In genomic region chr7:138748666-138749065, GRCh38 we compare ENCODE assay signal across 16 cellular contexts. TPM values are rescaled to one million over a fixed set of nuclear protein-coding genes. Genes with fewer than 3 reads are reported as not detected.
DNase-seq lines count a peak whose midpoint lies in the region; ATAC-seq, FAIRE-seq and TF ChIP-seq lines count a peak whose summit lies in the region.
"Had no signal": no experiment of that assay in that cellular context is flagged by ENCODE, and none has a peak within 500 bp of the region (broad histone marks: within the 10 kb centered on the region; RNA-seq: fewer than 3 reads in every experiment).

No MANE protein-coding gene starts in this region.

- POLR2A ChIA-PET in CD8-positive, alpha-beta T cell (lab: Charles Lee), result interaction anchor here (0.6 kb wide), 1 partner anchor 462 kb away, joined by 5 read pairs; no protein-coding TSS in a partner anchor

- H3K79me2 ChIP-seq in parathyroid adenoma, result no peaks in the 10 kb centered on the region

- H3K36me3 Mint-ChIP-seq in activated CD4-positive, alpha-beta T cell treated with anti-CD3 and anti-CD28 coated beads, Interleukin-2, amount 10 ng/mL, durations not matched to agents 24 days and 14 days (ENCODE audit: low read depth), result no peaks in the 10 kb centered on the region
- no peaks in the 10 kb centered on the region for H3K36me3 Mint-ChIP-seq in CD8-positive, alpha-beta T cell
- no peaks in the 10 kb centered on the region for H3K36me3 Mint-ChIP-seq in activated T-helper 17 cell treated with anti-CD3 and anti-CD28 coated beads, Interleukin-2, amount 50 U/mL, for 72 hours (ENCODE audit: low read depth)

- H3K27ac Mint-ChIP-seq in activated CD4-positive, alpha-beta T cell treated with anti-CD3 and anti-CD28 coated beads, Interleukin-2, amount 10 ng/mL, durations not matched to agents 24 days and 14 days, result no peak overlapping the region
- peak overlapping the region; percentile 46 for H3K27ac Mint-ChIP-seq in CD8-positive, alpha-beta T cell
- peak overlapping the region; percentile 80 for H3K27ac Mint-ChIP-seq in activated T-helper 17 cell treated with anti-CD3 and anti-CD28 coated beads, Interleukin-2, amount 50 U/mL, for 72 hours

- H3K4me1 Mint-ChIP-seq in activated CD4-positive, alpha-beta T cell treated with anti-CD3 and anti-CD28 coated beads, Interleukin-2, amount 10 ng/mL, durations not matched to agents 24 days and 14 days, result peaks cover 45% of the 10 kb centered on the region
- peaks cover 61% of the 10 kb centered on the region for H3K4me1 Mint-ChIP-seq in CD8-positive, alpha-beta T cell (ENCODE audit: low read depth)
- peaks cover 21% of the 10 kb centered on the region for H3K4me1 Mint-ChIP-seq in activated T-helper 17 cell treated with anti-CD3 and anti-CD28 coated beads, Interleukin-2, amount 50 U/mL, for 72 hours

- ATAC-seq in CD8-positive, alpha-beta T cell, result no peak
- ATAC-seq in activated T-helper 17 cell treated with anti-CD3 and anti-CD28 coated beads, Interleukin-2, amount 50 U/mL, for 72 hours (replicated peaks), result no peak
- ATAC-seq: HCT116 had no signal

- H3K27me3 ChIP-seq in CD8-positive, alpha-beta T cell (ENCODE audit: insufficient read depth, low read length), result no peaks in the 10 kb centered on the region
- no peaks in the 10 kb centered on the region for H3K27me3 ChIP-seq in parathyroid adenoma (ENCODE audit: control insufficient read depth, insufficient read depth, low read length)
- H3K27me3 ChIP-seq: BLaER1 had no signal

- DNase-seq in activated CD4-positive, alpha-beta T cell treated with anti-CD3 and anti-CD28 coated beads, Interleukin-2, amount 10 ng/mL, durations not matched to agents 24 days and 14 days, result peak; percentile 54
- DNase-seq in activated CD4-positive, alpha-beta T cell treated with anti-CD3 and anti-CD28 coated beads, Interleukin-2, amount 50 U/mL, for 48 hours, result no peak
- DNase-seq in CD8-positive, alpha-beta T cell, result no peak
- no peak for DNase-seq in NCI-H226
- DNase-seq in D721Med (ENCODE audit: insufficient read length, low spot score), result no peak
- DNase-seq: 8988T, AML-193, Caco-2, GM23248 had no signal

- no peak overlapping the region for H3K27ac ChIP-seq in CD8-positive, alpha-beta T cell (ENCODE audit: low read depth, low read length)
- H3K27ac ChIP-seq in parathyroid adenoma, result peak overlapping the region; percentile 94
- H3K27ac ChIP-seq: BLaER1, GM23248 had no signal

- FAIRE-seq in D721Med (lab: Jason Lieb, UNC), result no peak
- FAIRE-seq: H54, HTR-8/SVneo had no signal

- no peak overlapping the region for H3K4me3 Mint-ChIP-seq in activated CD4-positive, alpha-beta T cell treated with anti-CD3 and anti-CD28 coated beads, Interleukin-2, amount 10 ng/mL, durations not matched to agents 24 days and 14 days
- H3K4me3 Mint-ChIP-seq in CD8-positive, alpha-beta T cell, result no peak overlapping the region
- H3K4me3 Mint-ChIP-seq in activated T-helper 17 cell treated with anti-CD3 and anti-CD28 coated beads, Interleukin-2, amount 50 U/mL, for 72 hours, result no peak overlapping the region

- peaks cover 7% of the 10 kb centered on the region for H3K27me3 Mint-ChIP-seq in activated CD4-positive, alpha-beta T cell treated with anti-CD3 and anti-CD28 coated beads, Interleukin-2, amount 10 ng/mL, durations not matched to agents 24 days and 14 days
- H3K27me3 Mint-ChIP-seq in CD8-positive, alpha-beta T cell (ENCODE audit: low read depth), result no peaks in the 10 kb centered on the region
- H3K27me3 Mint-ChIP-seq in activated T-helper 17 cell treated with anti-CD3 and anti-CD28 coated beads, Interleukin-2, amount 50 U/mL, for 72 hours, result no peaks in the 10 kb centered on the region

- H3K4me1 ChIP-seq in CD8-positive, alpha-beta T cell (ENCODE audit: insufficient read depth, low read length), result peaks cover 29% of the 10 kb centered on the region
- peaks cover 46% of the 10 kb centered on the region for H3K4me1 ChIP-seq in parathyroid adenoma

- H3K9me3 ChIP-seq in CD8-positive, alpha-beta T cell (ENCODE audit: low read length), result no peaks in the 10 kb centered on the region
- no peaks in the 10 kb centered on the region for H3K9me3 ChIP-seq in parathyroid adenoma (ENCODE audit: control insufficient read depth, low read length)
- H3K9me3 ChIP-seq: BLaER1, Caco-2 had no signal

- no peak overlapping the region for H3K9ac ChIP-seq in parathyroid adenoma
- H3K9ac ChIP-seq: BLaER1, GM23248 had no signal

- H3K36me3 ChIP-seq in CD8-positive, alpha-beta T cell (ENCODE audit: insufficient read depth, low read length), result no peaks in the 10 kb centered on the region
- no peaks in the 10 kb centered on the region for H3K36me3 ChIP-seq in parathyroid adenoma (ENCODE audit: control insufficient read depth, insufficient read depth, low read length)
- H3K36me3 ChIP-seq: BLaER1 had no signal

- no peak overlapping the region for H3K4me3 ChIP-seq in CD8-positive, alpha-beta T cell (ENCODE audit: low read depth, low read length)
- no peak overlapping the region for H3K4me3 ChIP-seq in parathyroid adenoma (ENCODE audit: low read depth, low read length)
- H3K4me3 ChIP-seq: BLaER1, GM23248 had no signal

- intact Hi-C loops in activated CD4-positive, alpha-beta T cell treated with anti-CD3 and anti-CD28 coated beads, Interleukin-2, amount 10 ng/mL, durations not matched to agents 24 days and 14 days (cut with micrococcal nuclease), result no loop called here
- intact Hi-C loops in CD8-positive, alpha-beta T cell (cut with DNase I, micrococcal nuclease), result no loop called here

- CTCF ChIA-PET in CD8-positive, alpha-beta T cell (lab: Charles Lee), result interaction anchor here (1.6 to 6.1 kb wide), 2 partner anchors 10 to 14 kb away, joined by 3 to 36 read pairs; no protein-coding TSS in a partner anchor

- peak overlapping the region; percentile 10 for H3K4me2 ChIP-seq in parathyroid adenoma (ENCODE audit: low read length)
- H3K4me2 ChIP-seq: BLaER1 had no signal

- peak overlapping the region; percentile 70 for H2AFZ ChIP-seq in parathyroid adenoma
- H2AFZ ChIP-seq: GM23248 had no signal

- no peak for TF ChIP-seq CTCF in CD8-positive, alpha-beta T cell (IDR thresholded peaks at IDR 0.05)
- no peak for TF ChIP-seq CTCF in parathyroid adenoma (IDR thresholded peaks at IDR 0.05)
- no peak for TF ChIP-seq CTCF in D721Med (IDR thresholded peaks at IDR 0.05; ENCODE audit: insufficient read depth, missing control alignments)

- no peaks in the 10 kb centered on the region for H3K9me3 Mint-ChIP-seq in activated CD4-positive, alpha-beta T cell treated with anti-CD3 and anti-CD28 coated beads, Interleukin-2, amount 10 ng/mL, durations not matched to agents 24 days and 14 days
- no peaks in the 10 kb centered on the region for H3K9me3 Mint-ChIP-seq in CD8-positive, alpha-beta T cell
- no peaks in the 10 kb centered on the region for H3K9me3 Mint-ChIP-seq in activated T-helper 17 cell treated with anti-CD3 and anti-CD28 coated beads, Interleukin-2, amount 50 U/mL, for 72 hours

RNA-seq across cellular contexts. Expression of gene SVOPL, which starts 47.5 kb away (rescaled TPM):
- not detected in 2 replicates for total RNA-seq in activated CD4-positive, alpha-beta T cell treated with anti-CD3 and anti-CD28 coated beads, Interleukin-2, amount 10 ng/mL, durations not matched to agents 24 days and 14 days
- total RNA-seq in CD8-positive, alpha-beta T cell, result under 1 TPM in 1 of 2 experiments, not detected in 1; 0.61 TPM
- total RNA-seq in activated T-helper 17 cell treated with anti-CD3 and anti-CD28 coated beads, Interleukin-2, amount 50 U/mL, for 72 hours, result not detected
- total RNA-seq: Daoy, GM23248 had no signal

RNA-seq across cellular contexts. Expression of gene TMEM213, which starts 49.1 kb away (rescaled TPM):
- 0.09 TPM in 1 of 2 replicates, not detected in the other for total RNA-seq in activated CD4-positive, alpha-beta T cell treated with anti-CD3 and anti-CD28 coated beads, Interleukin-2, amount 10 ng/mL, durations not matched to agents 24 days and 14 days
- not detected for total RNA-seq in CD8-positive, alpha-beta T cell
- under 1 TPM in 1 of 2 donors, not detected in 1; 0.50 TPM for total RNA-seq in activated T-helper 17 cell treated with anti-CD3 and anti-CD28 coated beads, Interleukin-2, amount 50 U/mL, for 72 hours
- total RNA-seq: Caco-2, Daoy, GM23248 had no signal

RNA-seq across cellular contexts. Expression of gene ATP6V0A4, which starts 49.3 kb away (rescaled TPM):
- total RNA-seq in activated CD4-positive, alpha-beta T cell treated with anti-CD3 and anti-CD28 coated beads, Interleukin-2, amount 10 ng/mL, durations not matched to agents 24 days and 14 days, result not detected in 2 replicates
- total RNA-seq in CD8-positive, alpha-beta T cell, result not detected
- total RNA-seq in activated T-helper 17 cell treated with anti-CD3 and anti-CD28 coated beads, Interleukin-2, amount 50 U/mL, for 72 hours, result 1 to 10 TPM in 1 of 2 donors, under 1 TPM in 1; 0.42 to 5.5 TPM
